Comparison of ENCODE assay signal across 10 cellular contexts in the genomic region with DNA sequence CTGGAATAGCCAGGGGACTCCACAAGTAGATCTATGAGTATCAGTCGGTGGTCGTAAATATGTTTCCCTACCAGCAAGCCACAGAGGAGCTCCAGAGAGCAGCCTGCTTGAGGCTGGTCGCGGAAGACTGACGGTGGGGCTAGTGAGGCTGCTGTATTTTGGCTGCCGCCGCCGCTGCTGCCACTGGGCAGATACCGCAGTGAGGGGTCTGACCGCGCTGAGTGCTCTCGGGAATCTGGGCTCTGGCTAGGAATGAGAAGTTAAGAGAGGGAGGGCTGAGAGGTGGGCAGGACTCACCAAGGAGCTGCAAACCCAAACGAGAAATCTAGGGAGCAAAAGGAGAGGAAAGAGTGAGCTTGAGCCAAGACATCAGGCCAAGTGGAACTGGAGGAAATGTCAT. TPM values are rescaled to one million over a fixed set of nuclear protein-coding genes. Genes with fewer than 3 reads are reported as not detected.
DNase-seq lines count a peak whose midpoint lies in the region; ATAC-seq, FAIRE-seq and TF ChIP-seq lines count a peak whose summit lies in the region.
"Had no signal": no experiment of that assay in that cellular context is flagged by ENCODE, and none has a peak within 500 bp of the region (broad histone marks: within the 10 kb centered on the region; RNA-seq: fewer than 3 reads in every experiment).

A gene with protein sequence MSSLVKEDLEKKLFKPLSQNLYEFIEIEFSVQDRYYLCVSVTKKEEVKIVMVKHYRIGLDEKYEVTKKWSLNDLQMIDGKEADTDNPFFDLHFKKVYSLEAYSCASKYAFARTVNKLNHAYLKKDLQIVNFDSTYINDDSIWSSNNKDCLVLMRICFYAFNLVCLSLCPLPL (plus strand): TSS at position 157 of the 400 bp plus-strand sequence. CDS start 237 bp downstream, at position 394.

- H3K9me1 ChIP-seq in keratinocyte (ENCODE audit: control insufficient read depth, extremely low read depth, insufficient read depth, low read length), result no peaks in the 10 kb centered on the region

- H3K9me3 ChIP-seq in keratinocyte (ENCODE audit: control insufficient read depth, low read depth, low read length) (no peaks in the 10 kb centered on the region), thyroid gland (no peaks in the 10 kb centered on the region), left lung (no peaks in the 10 kb centered on the region)

- no peak within 1 kb of the TSS for H3K9ac ChIP-seq in keratinocyte (ENCODE audit: control insufficient read depth, extremely low read depth, insufficient read depth, low read length)

- H3K9me3 Mint-ChIP-seq in activated T-cell treated with anti-CD3 and anti-CD28 coated beads, Interleukin-2, amount 50 U/mL, for 72 hours, result peaks cover 0 to 1% of the 10 kb centered on the region in 2 donors
- H3K9me3 Mint-ChIP-seq in activated T-cell treated with anti-CD3 and anti-CD28 coated beads, Interleukin-2, amount 50 U/mL, for 4 hours, result peaks cover 3% of the 10 kb centered on the region
- no peaks in the 10 kb centered on the region for H3K9me3 Mint-ChIP-seq in brain
- H3K9me3 Mint-ChIP-seq: activated CD4-positive, alpha-beta memory T cell treated with anti-CD3 and anti-CD28 coated beads, Interleukin-2, amount 10 ng/mL, durations not matched to agents 7 days and 5 days had no signal

- peak within 1 kb of the TSS; percentile 17 for H3K4me2 ChIP-seq in keratinocyte (ENCODE audit: control insufficient read depth, extremely low read depth, insufficient read depth, low read depth, low read length)

- H2AFZ ChIP-seq in keratinocyte (ENCODE audit: control insufficient read depth, low read length), result peak within 1 kb of the TSS; percentile 57

- dilution Hi-C loops in keratinocyte (cut with MboI; ENCODE audit: extremely low pct_ligation_motif_present, low sequenced_read_pairs), result no loop called here

- ATAC-seq in activated T-cell treated with anti-CD3 and anti-CD28 coated beads, Interleukin-2, amount 50 U/mL, for 72 hours (replicated peaks in 1 of 2), result peak in 1 of 2 donors; percentile 32
- ATAC-seq in activated T-cell treated with anti-CD3 and anti-CD28 coated beads, Interleukin-2, amount 50 U/mL, for 4 hours, result no peak
- ATAC-seq in GM21723 (IDR thresholded peaks at IDR 0.05; ENCODE audit: unreplicated experiment) (no peak), left lung (no peak)

- H3K27me3 ChIP-seq in keratinocyte (ENCODE audit: control insufficient read depth, extremely low read depth, insufficient read depth, low read length), result peaks cover 5% of the 10 kb centered on the region
- H3K27me3 ChIP-seq in thyroid gland, result no peaks in the 10 kb centered on the region
- H3K27me3 ChIP-seq in left lung, result peaks cover 0 to 8% of the 10 kb centered on the region in 2 donors

- DNase-seq in activated T-cell treated with anti-CD3 and anti-CD28 coated beads, Interleukin-2, amount 50 U/mL, for 72 hours, result peak in 1 of 2 donors; percentile 2
- DNase-seq in activated T-cell treated with anti-CD3 and anti-CD28 coated beads, Interleukin-2, amount 50 U/mL, for 4 hours, result no peak
- DNase-seq in keratinocyte (ENCODE audit: low read depth, low spot score), result no peak
- peak; percentile 6 to 15 for DNase-seq in thyroid gland
- DNase-seq in left lung, result no peak
- no peak for DNase-seq in epidermal melanocyte (ENCODE audit: insufficient read length, low spot score)
- DNase-seq: activated CD4-positive, alpha-beta memory T cell treated with anti-CD3 and anti-CD28 coated beads, Interleukin-2, amount 10 ng/mL, durations not matched to agents 7 days and 5 days; NCI-H2081 had no signal

- WGBS in thyroid gland, 2 donors, result 4 to 5% methylated on average over 13 of the region's 13 CpGs

- no peak within 1 kb of the TSS for H3K27ac ChIP-seq in keratinocyte (ENCODE audit: control insufficient read depth, insufficient read depth, low read length)
- H3K27ac ChIP-seq in thyroid gland, result no peak within 1 kb of the TSS
- H3K27ac ChIP-seq in left lung, result no peak within 1 kb of the TSS

- H3K4me3 ChIP-seq in keratinocyte (ENCODE audit: control insufficient read depth in 2 of 3, extremely low read depth in 1 of 3, insufficient read depth in 2 of 3, low read depth in 1 of 3, low read length in 3 of 3) (peak within 1 kb of the TSS in 1 of 3 experiments; percentile 2), thyroid gland (replicated peaks in 1 of 3) (no peak within 1 kb of the TSS), left lung (no peak within 1 kb of the TSS)

- H3K4me3 Mint-ChIP-seq in activated T-cell treated with anti-CD3 and anti-CD28 coated beads, Interleukin-2, amount 50 U/mL, for 72 hours, result peak within 1 kb of the TSS; percentile 62 to 63
- no peak within 1 kb of the TSS for H3K4me3 Mint-ChIP-seq in activated T-cell treated with anti-CD3 and anti-CD28 coated beads, Interleukin-2, amount 50 U/mL, for 4 hours
- H3K4me3 Mint-ChIP-seq in brain, result peak within 1 kb of the TSS; percentile 62 to 81 (median 75)
- H3K4me3 Mint-ChIP-seq: activated CD4-positive, alpha-beta memory T cell treated with anti-CD3 and anti-CD28 coated beads, Interleukin-2, amount 10 ng/mL, durations not matched to agents 7 days and 5 days had no signal

- H3K4me1 Mint-ChIP-seq in activated T-cell treated with anti-CD3 and anti-CD28 coated beads, Interleukin-2, amount 50 U/mL, for 72 hours (ENCODE audit: low read depth), result peaks cover 6% of the 10 kb centered on the region
- H3K4me1 Mint-ChIP-seq in activated T-cell treated with anti-CD3 and anti-CD28 coated beads, Interleukin-2, amount 50 U/mL, for 4 hours (ENCODE audit: low read depth), result peaks cover 6% of the 10 kb centered on the region
- H3K4me1 Mint-ChIP-seq in brain, result peaks cover 6% of the 10 kb centered on the region
- H3K4me1 Mint-ChIP-seq: activated CD4-positive, alpha-beta memory T cell treated with anti-CD3 and anti-CD28 coated beads, Interleukin-2, amount 10 ng/mL, durations not matched to agents 7 days and 5 days had no signal

- no peaks in the 10 kb centered on the region for H3K36me3 Mint-ChIP-seq in activated T-cell treated with anti-CD3 and anti-CD28 coated beads, Interleukin-2, amount 50 U/mL, for 72 hours (ENCODE audit: insufficient read depth in 2 of 2)
- H3K36me3 Mint-ChIP-seq in activated T-cell treated with anti-CD3 and anti-CD28 coated beads, Interleukin-2, amount 50 U/mL, for 4 hours (ENCODE audit: insufficient read depth), result no peaks in the 10 kb centered on the region
- no peaks in the 10 kb centered on the region for H3K36me3 Mint-ChIP-seq in brain

- TF ChIP-seq CTCF in brain (conservative IDR thresholded peaks at IDR 0.05) (no peak), keratinocyte (optimal IDR thresholded peaks at IDR 0.05 in 1 of 3, IDR thresholded peaks at IDR 0.05 in 1 of 3, conservative IDR thresholded peaks at IDR 0.05 in 1 of 3; ENCODE audit: extremely low read depth in 1 of 3, insufficient read depth in 2 of 3, low read length in 3 of 3) (no peak), thyroid gland (IDR thresholded peaks at IDR 0.05) (no peak), left lung (IDR thresholded peaks at IDR 0.05) (no peak)

- TF ChIP-seq POLR2A in thyroid gland (IDR thresholded peaks at IDR 0.05), result no peak

- no peaks in the 10 kb centered on the region for H4K20me1 ChIP-seq in keratinocyte (ENCODE audit: control insufficient read depth, extremely low read depth, insufficient read depth, low read length)

- no peak within 1 kb of the TSS for H3K27ac Mint-ChIP-seq in activated T-cell treated with anti-CD3 and anti-CD28 coated beads, Interleukin-2, amount 50 U/mL, for 72 hours
- no peak within 1 kb of the TSS for H3K27ac Mint-ChIP-seq in brain
- H3K27ac Mint-ChIP-seq: activated CD4-positive, alpha-beta memory T cell treated with anti-CD3 and anti-CD28 coated beads, Interleukin-2, amount 10 ng/mL, durations not matched to agents 7 days and 5 days had no signal

- peaks cover 19% of the 10 kb centered on the region for H3K27me3 Mint-ChIP-seq in activated T-cell treated with anti-CD3 and anti-CD28 coated beads, Interleukin-2, amount 50 U/mL, for 72 hours (ENCODE audit: low read depth)
- H3K27me3 Mint-ChIP-seq in activated T-cell treated with anti-CD3 and anti-CD28 coated beads, Interleukin-2, amount 50 U/mL, for 4 hours (ENCODE audit: low read depth), result peaks cover 17% of the 10 kb centered on the region
- H3K27me3 Mint-ChIP-seq in brain, result peaks cover 9% of the 10 kb centered on the region

- H3K4me1 ChIP-seq in keratinocyte (ENCODE audit: control insufficient read depth, extremely low read depth, insufficient read depth, low read length) (no peaks in the 10 kb centered on the region), thyroid gland (no peaks in the 10 kb centered on the region), left lung (no peaks in the 10 kb centered on the region)

- H3K79me2 ChIP-seq in keratinocyte (ENCODE audit: control insufficient read depth, insufficient read depth, low read length), result no peaks in the 10 kb centered on the region

- H3K36me3 ChIP-seq in keratinocyte (ENCODE audit: control insufficient read depth in 2 of 2, extremely low read depth in 1 of 2, insufficient read depth in 2 of 2, low read length in 2 of 2), result no peaks in the 10 kb centered on the region
- H3K36me3 ChIP-seq in thyroid gland, result no peaks in the 10 kb centered on the region
- H3K36me3 ChIP-seq in left lung, result no peaks in the 10 kb centered on the region

- no peak for FAIRE-seq in keratinocyte (lab: Jason Lieb, UNC)

- intact Hi-C loops in thyroid gland (cut with DNase I) (no loop called here), left lung (cut with DNase I) (no loop called here)

RNA-seq across cellular contexts. Expression of the gene that starts here (rescaled TPM):
- total RNA-seq in activated T-cell treated with anti-CD3 and anti-CD28 coated beads, Interleukin-2, amount 50 U/mL, for 72 hours, result not detected
- total RNA-seq in activated T-cell treated with anti-CD3 and anti-CD28 coated beads, Interleukin-2, amount 50 U/mL, for 4 hours, result not detected
- polyA plus RNA-seq in brain (ENCODE audit: insufficient read depth, low read depth, low replicate concordance) (not detected), keratinocyte (not detected in 3 replicates)
- not detected for polyA plus RNA-seq in keratinocyte (2011; ENCODE audit: low read depth)
- not detected in 2 replicates for polyA plus RNA-seq in keratinocyte (2011; cell fraction: cytosol; rRNA removed)
- polyA plus RNA-seq in keratinocyte (2011; cell fraction: nucleus; rRNA removed), result not detected in 2 replicates
- not detected in 2 replicates for polyA plus RNA-seq in keratinocyte (2012; ENCODE audit: low replicate concordance)
- not detected in 3 replicates for polyA minus RNA-seq in keratinocyte
- polyA minus RNA-seq in keratinocyte (2011; cell fraction: cytosol; rRNA and poly(A)+ RNA removed), result not detected
- not detected in 2 replicates for polyA minus RNA-seq in keratinocyte (2011; cell fraction: nucleus; rRNA and poly(A)+ RNA removed)
- total RNA-seq in thyroid gland (not detected), left lung (not detected)
- total RNA-seq: activated CD4-positive, alpha-beta memory T cell treated with anti-CD3 and anti-CD28 coated beads, Interleukin-2, amount 10 ng/mL, durations not matched to agents 7 days and 5 days had no signal

Comparison
In these comparisons a context has a peak if more than half of its experiments do, and no peak if none do; other contexts are left out.
1. Peak in DNase-seq in thyroid gland; RNA of the gene not detected or under 1 TPM.